In genomic region chr15:89361451-89362202, GRCh38 we compare ENCODE assay signal across 8 cellular contexts. TPM values are rescaled to one million over a fixed set of nuclear protein-coding genes. Genes with fewer than 3 reads are reported as not detected.
DNase-seq lines count a peak whose midpoint lies in the region; ATAC-seq and TF ChIP-seq lines count a peak whose summit lies in the region.

No MANE protein-coding gene starts in this region.

- H3K36me3 Mint-ChIP-seq in HFFc6 (ENCODE audit: low read depth), result no peaks in the 10 kb centered on the region
- H3K36me3 Mint-ChIP-seq in activated naive CD4-positive, alpha-beta T cell treated with anti-CD3 and anti-CD28 coated beads, Interleukin-2, amount 50 U/mL, for 72 hours, result no peaks in the 10 kb centered on the region

- H3K4me1 ChIP-seq in spleen, result peaks cover 13 to 58% (median 30%) of the 10 kb centered on the region in 6 donors

- peak; percentile 94 for DNase-seq in AG08396 (ENCODE audit: low spot score)
- peak; percentile 19 for DNase-seq in HFFc6
- DNase-seq in activated naive CD4-positive, alpha-beta T cell treated with anti-CD3 and anti-CD28 coated beads, Interleukin-2, amount 50 U/mL, for 72 hours (ENCODE audit: low spot score in 2 of 2), result peak in 1 of 2 donors; percentile 72
- DNase-seq in left ventricle myocardium superior, result peak; percentile 77
- peak; percentile 82 for DNase-seq in spleen
- no peak for DNase-seq in lower leg skin (ENCODE audit: low spot score in 2 of 2)

- TF ChIP-seq CTCF in HFFc6 (IDR thresholded peaks at IDR 0.05) (no peak), spleen (IDR thresholded peaks at IDR 0.05 in 8 of 11, conservative IDR thresholded peaks at IDR 0.05 in 3 of 11) (no peak), lower leg skin (IDR thresholded peaks at IDR 0.05) (no peak)

- no peaks in the 10 kb centered on the region for H3K36me3 ChIP-seq in spleen

- ATAC-seq in SK-N-SH treated with all-trans-retinoic acid at 6 μM for 48 hours (peak; percentile 80), left ventricle myocardium superior (peak; percentile 62), GM21723 (IDR thresholded peaks at IDR 0.05; ENCODE audit: unreplicated experiment) (no peak)
- ATAC-seq in activated naive CD4-positive, alpha-beta T cell treated with anti-CD3 and anti-CD28 coated beads, Interleukin-2, amount 50 U/mL, for 72 hours, result peak; percentile 11 to 36

- peaks cover 77% of the 10 kb centered on the region for H3K27me3 Mint-ChIP-seq in HFFc6 (ENCODE audit: insufficient read depth)

- H3K9me3 Mint-ChIP-seq in HFFc6, result no peaks in the 10 kb centered on the region
- no peaks in the 10 kb centered on the region for H3K9me3 Mint-ChIP-seq in activated naive CD4-positive, alpha-beta T cell treated with anti-CD3 and anti-CD28 coated beads, Interleukin-2, amount 50 U/mL, for 72 hours

- H3K4me3 Mint-ChIP-seq in HFFc6, result no peak overlapping the region

- WGBS in spleen, 5 donors, result 8 to 28% (median 14%) methylated on average over 22 to 41 of the region's 41 CpGs
- 1 to 6% methylated on average over 19 to 25 of the region's 41 CpGs for WGBS in lower leg skin, 2 donors

- no peak overlapping the region for H3K27ac ChIP-seq in spleen

- H3K27ac Mint-ChIP-seq in HFFc6, result no peak overlapping the region
- H3K27ac Mint-ChIP-seq in activated naive CD4-positive, alpha-beta T cell treated with anti-CD3 and anti-CD28 coated beads, Interleukin-2, amount 50 U/mL, for 72 hours, result no peak overlapping the region

- H3K4me3 ChIP-seq in spleen, result peak overlapping the region in 4 of 8 donors; percentile 13 to 52 (median 18)
- no peak overlapping the region for H3K4me3 ChIP-seq in lower leg skin (ENCODE audit: low read depth, poor library complexity, severe bottlenecking)

- no peaks in the 10 kb centered on the region for H3K9me3 ChIP-seq in spleen

- intact Hi-C loops in left ventricle myocardium superior (cut with micrococcal nuclease) (loop anchor here (5.0 kb wide), 1 partner anchor 71 kb away; no protein-coding TSS in a partner anchor), spleen (cut with DNase I; ENCODE audit: low total_unique reads) (no loop called here), lower leg skin (cut with DNase I; ENCODE audit: low total_unique reads) (no loop called here)

- no peak for TF ChIP-seq POLR2A in spleen (IDR thresholded peaks at IDR 0.05)
- TF ChIP-seq POLR2A in lower leg skin (IDR thresholded peaks at IDR 0.05), result no peak

- no peaks in the 10 kb centered on the region for H3K4me1 Mint-ChIP-seq in HFFc6 (ENCODE audit: low read depth)

- peaks cover 14 to 100% (median 97%) of the 10 kb centered on the region in 7 donors for H3K27me3 ChIP-seq in spleen (replicated peaks in 1 of 7)

TF ChIP-seq in SK-N-SH treated with all-trans-retinoic acid at 6 μM for 48 hours, 23 proteins besides CTCF, POLR2A, EP300 and RAD21:
- 0 out of 2 replicates have a peak, but pooled peaks have one; percentile 28 for TF ChIP-seq ZFP3 (CRISPR knock-in tag; IDR thresholded peaks at IDR 0.05)
- TF ChIP-seq ZNF70 (CRISPR knock-in tag; IDR thresholded peaks at IDR 0.05), result no peak
- TF ChIP-seq POU6F1 (CRISPR knock-in tag; IDR thresholded peaks at IDR 0.05; ENCODE audit: borderline replicate concordance, low read depth), result 0 out of 2 replicates have a peak, but pooled peaks have one; percentile 23
- peak; percentile 68; the same call in 1 of the 2 replicates for TF ChIP-seq CSDC2 (CRISPR knock-in tag; IDR thresholded peaks at IDR 0.05)
- TF ChIP-seq GLIS3 (CRISPR knock-in tag; IDR thresholded peaks at IDR 0.05), result no peak
- no peak for TF ChIP-seq BACH2 (CRISPR knock-in tag; IDR thresholded peaks at IDR 0.05; ENCODE audit: borderline replicate concordance)
- 0 out of 2 replicates have a peak, but pooled peaks have one; percentile 51 for TF ChIP-seq SNAI2 (CRISPR knock-in tag; IDR thresholded peaks at IDR 0.05)
- TF ChIP-seq, protein P1, sequence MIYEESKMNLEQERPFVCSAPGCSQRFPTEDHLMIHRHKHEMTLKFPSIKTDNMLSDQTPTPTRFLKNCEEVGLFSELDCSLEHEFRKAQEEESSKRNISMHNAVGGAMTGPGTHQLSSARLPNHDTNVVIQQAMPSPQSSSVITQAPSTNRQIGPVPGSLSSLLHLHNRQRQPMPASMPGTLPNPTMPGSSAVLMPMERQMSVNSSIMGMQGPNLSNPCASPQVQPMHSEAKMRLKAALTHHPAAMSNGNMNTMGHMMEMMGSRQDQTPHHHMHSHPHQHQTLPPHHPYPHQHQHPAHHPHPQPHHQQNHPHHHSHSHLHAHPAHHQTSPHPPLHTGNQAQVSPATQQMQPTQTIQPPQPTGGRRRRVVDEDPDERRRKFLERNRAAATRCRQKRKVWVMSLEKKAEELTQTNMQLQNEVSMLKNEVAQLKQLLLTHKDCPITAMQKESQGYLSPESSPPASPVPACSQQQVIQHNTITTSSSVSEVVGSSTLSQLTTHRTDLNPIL (CRISPR knock-in tag; IDR thresholded peaks at IDR 0.05; ENCODE audit: low read depth), result no peak

RNA-seq across cellular contexts. Expression of gene POLG, which starts 27.0 kb away (rescaled TPM):
- total RNA-seq in HFFc6 (2021; fragmentation: NEBNext Ultra II Directional; extraction: Animal tissue kit (Norgen Biotek cat#: 25700)), result 10 to 100 TPM; 33.1 to 48.3 (median 35.2) TPM
- total RNA-seq in activated naive CD4-positive, alpha-beta T cell treated with anti-CD3 and anti-CD28 coated beads, Interleukin-2, amount 50 U/mL, for 72 hours, result 10 to 100 TPM; 76.1 to 83.7 TPM
- total RNA-seq in left ventricle myocardium superior, result 39.5 TPM
- total RNA-seq in spleen, result 100 to 1,000 TPM in 1 of 7 donors, 10 to 100 TPM in 6; 63.3 to 105 (median 74.0) TPM
- 10 to 100 TPM; 38.3 to 57.7 (median 54.9) TPM for polyA plus RNA-seq in spleen
- 100 to 1,000 TPM in 1 of 4 donors, 10 to 100 TPM in 3; 61.1 to 110 (median 82.6) TPM for total RNA-seq in lower leg skin

Comparison
In these comparisons a context has a peak if more than half of its experiments do, and no peak if none do; other contexts are left out.
1. DNase-seq: peak in AG08396 (single experiment), HFFc6 (single experiment), left ventricle myocardium superior (single experiment) and spleen (single experiment); none in lower leg skin (0 of 2).